In genomic region chr16:1548234-1548633, GRCh38 we compare ENCODE assay signal across 1 cellular context.
TF ChIP-seq lines count a peak whose summit lies in the region.

No MANE protein-coding gene starts in this region.

TF ChIP-seq in WTC11, 78 proteins besides CTCF, POLR2A, EP300 and RAD21 (continued from another document):
- TF ChIP-seq, protein P1, sequence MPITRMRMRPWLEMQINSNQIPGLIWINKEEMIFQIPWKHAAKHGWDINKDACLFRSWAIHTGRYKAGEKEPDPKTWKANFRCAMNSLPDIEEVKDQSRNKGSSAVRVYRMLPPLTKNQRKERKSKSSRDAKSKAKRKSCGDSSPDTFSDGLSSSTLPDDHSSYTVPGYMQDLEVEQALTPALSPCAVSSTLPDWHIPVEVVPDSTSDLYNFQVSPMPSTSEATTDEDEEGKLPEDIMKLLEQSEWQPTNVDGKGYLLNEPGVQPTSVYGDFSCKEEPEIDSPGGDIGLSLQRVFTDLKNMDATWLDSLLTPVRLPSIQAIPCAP (CRISPR knock-in tag; IDR thresholded peaks at IDR 0.05), result no peak
